ENCODE assay signal across 12 cellular contexts in genomic region chr6:17493286-17493685, GRCh38.
A peak's percentile ranks its signal among the peaks of the same experiment; 100 is the strongest.
DNase-seq lines count a peak whose midpoint lies in the region; ATAC-seq and TF ChIP-seq lines count a peak whose summit lies in the region.
"Had no signal": no experiment of that assay in that cellular context is flagged by ENCODE, and none has a peak within 500 bp of the region (broad histone marks: within the 10 kb centered on the region; RNA-seq: fewer than 3 reads in every experiment).

No MANE protein-coding gene starts in this region.

- H3K4me3 Mint-ChIP-seq in brain (no peak overlapping the region), type B pancreatic cell (no peak overlapping the region)
- H3K4me3 Mint-ChIP-seq in activated CD8-positive, alpha-beta T cell treated with anti-CD3 and anti-CD28 coated beads for 36 hours = no peak overlapping the region
- H3K4me3 Mint-ChIP-seq: activated T-cell treated with anti-CD3 and anti-CD28 coated beads, Interleukin-2, amount 50 U/mL, for 72 hours; T-helper 2 cell treated with Interferon-gamma antibody and Interleukin-4, amounts not matched to agents 5 μg/mL and 100 μg/mL, for 36 hours had no signal

- ATAC-seq in upper lobe of left lung (ENCODE audit: low FRiP score in 2 of 2) = no peak
- ATAC-seq in activated CD8-positive, alpha-beta T cell treated with anti-CD3 and anti-CD28 coated beads for 36 hours = no peak
- ATAC-seq: activated T-cell treated with anti-CD3 and anti-CD28 coated beads, Interleukin-2, amount 50 U/mL, for 72 hours had no signal

- H3K27ac Mint-ChIP-seq in brain (peak overlapping the region in 4 of 5 experiments; percentile 2 to 66 (median 16)), type B pancreatic cell (no peak overlapping the region)
- H3K27ac Mint-ChIP-seq in activated CD8-positive, alpha-beta T cell treated with anti-CD3 and anti-CD28 coated beads for 36 hours = no peak overlapping the region
- H3K27ac Mint-ChIP-seq: activated T-cell treated with anti-CD3 and anti-CD28 coated beads, Interleukin-2, amount 50 U/mL, for 72 hours; T-helper 2 cell treated with Interferon-gamma antibody and Interleukin-4, amounts not matched to agents 5 μg/mL and 100 μg/mL, for 36 hours had no signal

- H3K27me3 Mint-ChIP-seq in brain (no peaks in the 10 kb centered on the region), type B pancreatic cell (no peaks in the 10 kb centered on the region)
- H3K27me3 Mint-ChIP-seq in activated CD8-positive, alpha-beta T cell treated with anti-CD3 and anti-CD28 coated beads for 36 hours = peaks cover 23% of the 10 kb centered on the region

- intact Hi-C loops in activated CD8-positive, alpha-beta T cell treated with anti-CD3 and anti-CD28 coated beads for 36 hours (cut with micrococcal nuclease) = no loop called here

- H3K4me3 ChIP-seq in upper lobe of left lung = no peak overlapping the region
- H3K4me3 ChIP-seq: colonic mucosa had no signal

- H3K4me1 Mint-ChIP-seq in brain (peaks cover 67% of the 10 kb centered on the region), type B pancreatic cell (ENCODE audit: unreplicated experiment) (peaks cover 29% of the 10 kb centered on the region)
- no peaks in the 10 kb centered on the region for H3K4me1 Mint-ChIP-seq in activated CD8-positive, alpha-beta T cell treated with anti-CD3 and anti-CD28 coated beads for 36 hours (ENCODE audit: low read depth)

- no peaks in the 10 kb centered on the region for H3K9me3 ChIP-seq in upper lobe of left lung
- H3K9me3 ChIP-seq: colonic mucosa had no signal

- TF ChIP-seq POLR2A in upper lobe of left lung (IDR thresholded peaks at IDR 0.05) = no peak

- POLR2A ChIA-PET in activated CD8-positive, alpha-beta T cell treated with anti-CD3 and anti-CD28 coated beads for 36 hours (lab: Charles Lee) = interaction anchor here (1.2 kb wide), 1 partner anchor 12 kb away, joined by 3 read pairs; no protein-coding TSS in a partner anchor

- H3K27me3 ChIP-seq in upper lobe of left lung = no peaks in the 10 kb centered on the region
- H3K27me3 ChIP-seq: colonic mucosa had no signal

- H3K4me1 ChIP-seq in upper lobe of left lung = peaks cover 6 to 13% (median 9%) of the 10 kb centered on the region in 4 donors

- no peaks in the 10 kb centered on the region for H3K36me3 ChIP-seq in upper lobe of left lung
- H3K36me3 ChIP-seq: colonic mucosa had no signal

- no peak overlapping the region for H3K27ac ChIP-seq in upper lobe of left lung
- H3K27ac ChIP-seq: 22Rv1, colonic mucosa had no signal

- TF ChIP-seq EP300 in upper lobe of left lung (IDR thresholded peaks at IDR 0.05) = no peak

- peaks cover 36% of the 10 kb centered on the region for H3K36me3 Mint-ChIP-seq in brain
- peaks cover under 1% of the 10 kb centered on the region for H3K36me3 Mint-ChIP-seq in type B pancreatic cell
- no peaks in the 10 kb centered on the region for H3K36me3 Mint-ChIP-seq in activated CD8-positive, alpha-beta T cell treated with anti-CD3 and anti-CD28 coated beads for 36 hours (ENCODE audit: low read depth)

- peaks cover 0 to 6% (median 0%) of the 10 kb centered on the region in 5 experiments for H3K9me3 Mint-ChIP-seq in brain
- H3K9me3 Mint-ChIP-seq in type B pancreatic cell = no peaks in the 10 kb centered on the region
- no peaks in the 10 kb centered on the region for H3K9me3 Mint-ChIP-seq in activated CD8-positive, alpha-beta T cell treated with anti-CD3 and anti-CD28 coated beads for 36 hours
- H3K9me3 Mint-ChIP-seq: activated T-cell treated with anti-CD3 and anti-CD28 coated beads, Interleukin-2, amount 50 U/mL, for 72 hours; T-helper 2 cell treated with Interferon-gamma antibody and Interleukin-4, amounts not matched to agents 5 μg/mL and 100 μg/mL, for 36 hours had no signal

- CTCF ChIA-PET in activated CD8-positive, alpha-beta T cell treated with anti-CD3 and anti-CD28 coated beads for 36 hours (lab: Charles Lee) = no interaction called here

- DNase-seq in DMS 273 (lab: John Stamatoyannopoulos, UW; ENCODE audit: unreplicated experiment) (peak; percentile 21), DMS 273 treated with DMSO at 0.1 percent for 48 hours (lab: John Stamatoyannopoulos, UW) (no peak), kidney glomerular epithelial cell (lab: John Stamatoyannopoulos, UW) (peak; percentile 53), type B pancreatic cell (ENCODE audit: extremely low spot score, unreplicated experiment) (peak; percentile 20), upper lobe of left lung (no peak), anterior cingulate cortex (lab: John Stamatoyannopoulos, UW) (no peak)
- no peak for DNase-seq in activated CD8-positive, alpha-beta T cell treated with anti-CD3 and anti-CD28 coated beads for 36 hours
- DNase-seq: activated T-cell treated with anti-CD3 and anti-CD28 coated beads, Interleukin-2, amount 50 U/mL, for 72 hours; colonic mucosa had no signal

- TF ChIP-seq CTCF in brain (conservative IDR thresholded peaks at IDR 0.05) = no peak
- TF ChIP-seq CTCF in type B pancreatic cell (conservative IDR thresholded peaks at IDR 0.05) = no peak
- no peak for TF ChIP-seq CTCF in upper lobe of left lung (IDR thresholded peaks at IDR 0.05)
- no peak for TF ChIP-seq CTCF in activated CD8-positive, alpha-beta T cell treated with anti-CD3 and anti-CD28 coated beads for 36 hours (IDR thresholded peaks at IDR 0.05)

- WGBS in upper lobe of left lung, 2 donors = 48 to 70% methylated on average over 2 of the region's 2 CpGs

Comparison
In these comparisons a context has a peak if more than half of its experiments do, and no peak if none do; other contexts are left out.
1. DNase-seq: peak in DMS 273 (single experiment), kidney glomerular epithelial cell (single experiment) and type B pancreatic cell (single experiment); none in DMS 273 treated with DMSO at 0.1 percent for 48 hours (single experiment), upper lobe of left lung (0 of 2), anterior cingulate cortex (0 of 58) and activated CD8-positive, alpha-beta T cell treated with anti-CD3 and anti-CD28 coated beads for 36 hours (single experiment).
2. H3K27ac Mint-ChIP-seq: peak in brain (4 of 5); none in type B pancreatic cell (single experiment) and activated CD8-positive, alpha-beta T cell treated with anti-CD3 and anti-CD28 coated beads for 36 hours (single experiment).